Comparison of ENCODE assay signal across 8 cellular contexts in genomic region chr9:20621553-20622329, GRCh38. TPM values are rescaled to one million over a fixed set of nuclear protein-coding genes. Genes with fewer than 3 reads are reported as not detected.
DNase-seq lines count a peak whose midpoint lies in the region; ATAC-seq and TF ChIP-seq lines count a peak whose summit lies in the region.

No MANE protein-coding gene starts in this region.

- H3K4me3 ChIP-seq in A673 (ENCODE audit: low read depth, low read length, poor library complexity, severe bottlenecking) (peak overlapping the region; percentile 74), gastroesophageal sphincter (peak overlapping the region; percentile 96 to 97), suprapubic skin (peak overlapping the region; percentile 82)

- TF ChIP-seq CTCF in A673 (conservative IDR thresholded peaks at IDR 0.05; ENCODE audit: low read depth, low read length) (no peak), gastroesophageal sphincter (IDR thresholded peaks at IDR 0.05) (no peak), suprapubic skin (IDR thresholded peaks at IDR 0.05) (no peak)

- POLR2A ChIA-PET in A673 (lab: Charles Lee; ENCODE audit: low non-redundant PET), result interaction anchor here (0.6 to 1.1 kb wide), 2 partner anchors 62 to 675 kb away, joined by 3 to 4 read pairs; partner anchors contain the start of gene FOCAD

- no TSS peak for BruUV-seq in A673 (replicated peaks; lab: Mats Ljungman, UMichigan)

- no peak for TF ChIP-seq POLR2A in gastroesophageal sphincter (IDR thresholded peaks at IDR 0.05)
- TF ChIP-seq POLR2A in suprapubic skin (IDR thresholded peaks at IDR 0.05), result no peak

- TF ChIP-seq EP300 in gastroesophageal sphincter (IDR thresholded peaks at IDR 0.05) (no peak), suprapubic skin (IDR thresholded peaks at IDR 0.05) (no peak)

- DNase-seq in A673 (ENCODE audit: low spot score) (peak; percentile 75), RPMI7951 (ENCODE audit: low read depth) (peak; percentile 64), non-pigmented ciliary epithelial cell (ENCODE audit: low read depth) (peak; percentile 22), suprapubic skin (ENCODE audit: low spot score in 2 of 2) (peak; percentile 87 to 88)
- peak; percentile 57 for DNase-seq in activated gamma-delta T cell treated with anti-CD3 and anti-CD28 coated beads, Interleukin-2, amount 50 U/mL, for 16 hours (ENCODE audit: low read depth)

- intact Hi-C loops in A673 (cut with micrococcal nuclease; ENCODE audit: unreplicated experiment), result loop anchor here (1.0 to 10.0 kb wide), 3 partner anchors 93 to 694 kb away; no protein-coding TSS in a partner anchor

- peak overlapping the region; percentile 87 for H3K27ac ChIP-seq in A673 (ENCODE audit: low read depth, low read length, poor library complexity, severe bottlenecking)
- peak overlapping the region; percentile 76 to 96 (median 92) for H3K27ac ChIP-seq in gastroesophageal sphincter
- H3K27ac ChIP-seq in suprapubic skin, result peak overlapping the region; percentile 79

- WGBS in gastroesophageal sphincter (ENCODE audit: low coverage in 1 of 2), 2 donors, result 0% methylated on average over 4 of the region's 73 CpGs; no CpG with 5 or more reads in 1 of the 2 donors
- WGBS in suprapubic skin, result 1% methylated on average over 37 of the region's 73 CpGs

- CTCF ChIA-PET in A673 (lab: Charles Lee), result interaction anchor here (0.6 to 0.9 kb wide), 2 partner anchors 114 to 318 kb away, joined by 5 to 7 read pairs; no protein-coding TSS in a partner anchor

- H3K36me3 ChIP-seq in A673 (ENCODE audit: insufficient read depth, low read length, poor library complexity, severe bottlenecking), result no peaks in the 10 kb centered on the region
- H3K36me3 ChIP-seq in gastroesophageal sphincter, result no peaks in the 10 kb centered on the region
- no peaks in the 10 kb centered on the region for H3K36me3 ChIP-seq in suprapubic skin

- peak; percentile 26 for ATAC-seq in GM18511 (IDR thresholded peaks at IDR 0.05; ENCODE audit: unreplicated experiment)
- peak; percentile 27 for ATAC-seq in HG03354 (IDR thresholded peaks at IDR 0.05; ENCODE audit: poor library complexity, severe bottlenecking, unreplicated experiment)
- ATAC-seq in gastroesophageal sphincter, result peak; percentile 48

- no peaks in the 10 kb centered on the region for H3K27me3 ChIP-seq in A673 (replicated peaks; ENCODE audit: insufficient read depth, low read depth, low read length, poor library complexity)
- no peaks in the 10 kb centered on the region for H3K27me3 ChIP-seq in gastroesophageal sphincter
- H3K27me3 ChIP-seq in suprapubic skin, result no peaks in the 10 kb centered on the region

- no peaks in the 10 kb centered on the region for H3K9me3 ChIP-seq in A673 (ENCODE audit: low read depth, low read length, poor library complexity, severe bottlenecking)
- no peaks in the 10 kb centered on the region for H3K9me3 ChIP-seq in gastroesophageal sphincter
- no peaks in the 10 kb centered on the region for H3K9me3 ChIP-seq in suprapubic skin

- H3K4me1 ChIP-seq in A673 (ENCODE audit: insufficient read depth, low read length, poor library complexity, severe bottlenecking) (peaks cover 29% of the 10 kb centered on the region), gastroesophageal sphincter (peaks cover 0 to 55% (median 5%) of the 10 kb centered on the region in 3 donors), suprapubic skin (peaks cover 41% of the 10 kb centered on the region)

RNA-seq across cellular contexts. Expression of gene MLLT3, which starts 0.6 kb away (rescaled TPM):
- total RNA-seq in A673 (2021) (24.2 and 28.5 TPM in 2 replicates), gastroesophageal sphincter (10 to 100 TPM; 21.2 to 37.2 (median 29.6) TPM), suprapubic skin (10 to 100 TPM; 10.8 to 17.5 (median 12.4) TPM)
- total RNA-seq in RPMI7951 (2014; rRNA removed; shearing (Covaris generic)), result 16.1 and 18.3 TPM in 2 replicates

Comparison
In these comparisons a context has a peak if more than half of its experiments do, and no peak if none do; other contexts are left out.
1. Peak in every context shown above with its lines: DNase-seq, ATAC-seq, H3K4me3 ChIP-seq and H3K27ac ChIP-seq.
2. DNase-seq: peak in every context shown above with its lines; median percentile 88 in suprapubic skin; 75 in A673; 64 in RPMI7951; 57 in activated gamma-delta T cell treated with anti-CD3 and anti-CD28 coated beads, Interleukin-2, amount 50 U/mL, for 16 hours; 22 in non-pigmented ciliary epithelial cell.